Comparison of ENCODE assay signal across 16 cellular contexts in the genomic region with DNA sequence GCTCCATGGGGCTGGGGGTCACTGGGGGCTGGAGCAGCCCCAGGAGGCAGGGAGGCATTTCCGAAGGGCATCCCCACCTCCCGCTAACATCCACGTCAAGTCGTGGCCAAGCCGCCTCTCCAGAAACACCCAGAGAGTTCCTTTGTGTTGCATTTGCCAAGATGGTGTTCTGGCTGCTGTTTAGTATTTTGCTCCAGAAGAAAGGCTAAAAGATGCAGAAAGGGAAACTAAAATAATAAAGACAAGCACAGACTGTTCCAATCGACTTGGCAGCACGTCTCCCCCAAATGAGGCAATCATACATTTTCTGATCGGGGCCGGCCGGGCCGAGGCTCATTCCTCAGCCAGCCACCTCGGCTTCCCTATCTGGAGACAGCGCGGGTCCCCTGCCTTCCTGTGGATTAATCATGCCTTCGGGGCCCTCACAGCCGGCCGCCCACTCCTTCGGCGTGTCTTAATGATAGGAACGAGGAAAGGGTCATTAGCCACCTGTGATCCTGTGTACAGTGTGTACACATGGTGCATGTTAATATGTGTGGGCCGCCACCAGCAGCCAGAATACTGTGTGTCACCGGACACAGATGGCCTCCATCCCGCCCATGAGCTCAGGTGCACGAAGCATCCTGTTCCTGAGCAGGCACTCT.
DNase-seq lines count a peak whose midpoint lies in the region; ATAC-seq and TF ChIP-seq lines count a peak whose summit lies in the region.
"Had no signal": no experiment of that assay in that cellular context is flagged by ENCODE, and none has a peak within 500 bp of the region (broad histone marks: within the 10 kb centered on the region; RNA-seq: fewer than 3 reads in every experiment).

No MANE protein-coding gene starts in this region.

- peak; percentile 61 to 84 for DNase-seq in NCI-H2081 (lab: John Stamatoyannopoulos, UW)
- no peak for DNase-seq in NCI-H2081 treated with DMSO at 0.1 percent for 48 hours (lab: John Stamatoyannopoulos, UW)
- DNase-seq in fibroblast of the aortic adventitia (ENCODE audit: low read depth): peak; percentile 68
- no peak for DNase-seq in upper lobe of right lung
- no peak for DNase-seq in cerebellar cortex (ENCODE audit: low spot score)
- DNase-seq: activated CD4-positive, alpha-beta T cell treated with anti-CD3 and anti-CD28 coated beads, Interleukin-2, amount 10 ng/mL, durations not matched to agents 7 days and 5 days; effector CD8-positive, alpha-beta T cell; GDM1; kidney glomerular epithelial cell; natural killer cell; NCI-H82; stimulated activated naive CD4-positive, alpha-beta T cell had no signal

- intact Hi-C loops in upper lobe of right lung (cut with DNase I): no loop called here

- H3K4me3 ChIP-seq in fibroblast of the aortic adventitia (ENCODE audit: low read depth, low read length): no peak overlapping the region
- no peak overlapping the region for H3K4me3 ChIP-seq in muscle layer of duodenum (ENCODE audit: low read depth in 1 of 2, low read length in 2 of 2)
- H3K4me3 ChIP-seq in upper lobe of right lung: no peak overlapping the region
- H3K4me3 ChIP-seq: A549 had no signal

- TF ChIP-seq CTCF in fibroblast of the aortic adventitia (IDR thresholded peaks at IDR 0.05; ENCODE audit: insufficient read depth, low read length) (no peak), upper lobe of right lung (IDR thresholded peaks at IDR 0.05) (no peak)

- H3K27ac ChIP-seq in muscle layer of duodenum (ENCODE audit: low read length) (peak overlapping the region; percentile 21), upper lobe of right lung (peak overlapping the region; percentile 17)
- H3K27ac ChIP-seq: A549 had no signal

- H3K36me3 ChIP-seq in muscle layer of duodenum (ENCODE audit: control insufficient read depth in 1 of 2, insufficient read depth in 2 of 2, low read length in 2 of 2) (no peaks in the 10 kb centered on the region), upper lobe of right lung (no peaks in the 10 kb centered on the region)

- H3K27me3 ChIP-seq in muscle layer of duodenum (ENCODE audit: low read depth, low read length): no peaks in the 10 kb centered on the region
- H3K27me3 ChIP-seq in upper lobe of right lung: no peaks in the 10 kb centered on the region

- H3K9me3 ChIP-seq in muscle layer of duodenum (ENCODE audit: control insufficient read depth in 1 of 2, low read length in 2 of 2): no peaks in the 10 kb centered on the region
- no peaks in the 10 kb centered on the region for H3K9me3 ChIP-seq in upper lobe of right lung
- H3K9me3 ChIP-seq: A549 had no signal

- ATAC-seq in upper lobe of right lung (peak; percentile 13), HG02610 (IDR thresholded peaks at IDR 0.05; ENCODE audit: unreplicated experiment) (no peak), GM21381 (IDR thresholded peaks at IDR 0.05; ENCODE audit: unreplicated experiment) (no peak)
- ATAC-seq: A549, natural killer cell had no signal

- peaks cover 3 to 10% of the 10 kb centered on the region in 2 donors for H3K4me1 ChIP-seq in muscle layer of duodenum (ENCODE audit: control insufficient read depth in 1 of 2, insufficient read depth in 2 of 2, low read length in 2 of 2)
- no peaks in the 10 kb centered on the region for H3K4me1 ChIP-seq in upper lobe of right lung
- H3K4me1 ChIP-seq: A549 had no signal

Comparison
In these comparisons a context has a peak if more than half of its experiments do, and no peak if none do; other contexts are left out.
1. DNase-seq: peak in NCI-H2081 (2 of 2) and fibroblast of the aortic adventitia (single experiment); none in NCI-H2081 treated with DMSO at 0.1 percent for 48 hours (single experiment), upper lobe of right lung (single experiment) and cerebellar cortex (single experiment).